ENCODE assay signal across 25 cellular contexts in the genomic region with DNA sequence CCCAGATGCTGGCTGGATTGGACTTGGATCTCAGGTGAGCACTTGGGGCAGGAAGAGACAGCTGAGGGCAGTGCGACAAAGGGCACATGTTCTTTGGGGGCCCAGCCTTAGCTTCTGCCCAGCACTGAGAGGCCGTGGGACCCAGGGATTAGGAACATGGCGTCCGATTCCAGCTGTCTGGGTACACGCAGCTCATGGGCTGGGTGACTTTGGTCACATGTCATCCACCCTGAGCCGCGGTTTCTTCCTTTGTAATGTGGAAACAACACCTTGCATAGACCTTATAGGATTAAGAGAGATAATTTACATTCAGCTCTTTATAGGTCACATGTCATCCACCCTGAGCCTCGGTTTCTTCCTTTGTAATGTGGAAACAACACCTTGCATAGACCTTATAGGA. TPM values are rescaled to one million over a fixed set of nuclear protein-coding genes. Genes with fewer than 3 reads are reported as not detected.
A peak's percentile ranks its signal among the peaks of the same experiment; 100 is the strongest.
DNase-seq lines count a peak whose midpoint lies in the region; ATAC-seq, FAIRE-seq and TF ChIP-seq lines count a peak whose summit lies in the region.
"Had no signal": no experiment of that assay in that cellular context is flagged by ENCODE, and none has a peak within 500 bp of the region (broad histone marks: within the 10 kb centered on the region; RNA-seq: fewer than 3 reads in every experiment).

No MANE protein-coding gene starts in this region.

- intact Hi-C loops in mucosa of descending colon (cut with DNase I, micrococcal nuclease) = no loop called here

- H3K27ac ChIP-seq in WERI-Rb-1 = no peak overlapping the region

- H3K36me3 ChIP-seq in WERI-Rb-1 (no peaks in the 10 kb centered on the region), mucosa of descending colon (ENCODE audit: low read depth) (no peaks in the 10 kb centered on the region)
- H3K36me3 ChIP-seq: BE2C had no signal

- H3K9me3 ChIP-seq in WERI-Rb-1 (ENCODE audit: severe bottlenecking) (no peaks in the 10 kb centered on the region), mucosa of descending colon (no peaks in the 10 kb centered on the region)
- H3K9me3 ChIP-seq: BE2C had no signal

- TF ChIP-seq CTCF in WERI-Rb-1 (IDR thresholded peaks at IDR 0.05; ENCODE audit: low read depth, low read length) = no peak
- TF ChIP-seq CTCF in mucosa of descending colon (IDR thresholded peaks at IDR 0.05) = no peak

- H3K4me1 ChIP-seq in mucosa of descending colon (ENCODE audit: low read depth) = no peaks in the 10 kb centered on the region

- H3K27me3 ChIP-seq in WERI-Rb-1 (ENCODE audit: insufficient read depth, low read depth, severe bottlenecking) = no peaks in the 10 kb centered on the region
- H3K27me3 ChIP-seq: BE2C had no signal

- ATAC-seq in mucosa of descending colon = peak; percentile 30
- no peak for ATAC-seq in GM19328 (IDR thresholded peaks at IDR 0.05; ENCODE audit: unreplicated experiment)
- ATAC-seq: GM12878, GM23338, HCT116 had no signal

- FAIRE-seq in urothelium cell line (lab: Jason Lieb, UNC) = peak; percentile 96
- FAIRE-seq: A204.1, GM12878, H54, HTR-8/SVneo had no signal

- no peak overlapping the region for H3K4me3 ChIP-seq in WERI-Rb-1 (ENCODE audit: low read depth, low read length)
- no peak overlapping the region for H3K4me3 ChIP-seq in mucosa of descending colon
- H3K4me3 ChIP-seq: GM12878, GM23338 had no signal

- DNase-seq in NCI-H82 (lab: John Stamatoyannopoulos, UW) = peak; percentile 95
- peak; percentile 56 for DNase-seq in WERI-Rb-1
- DNase-seq in mucosa of descending colon = no peak
- DNase-seq in urothelium cell line (ENCODE audit: low spot score) = no peak
- no peak for DNase-seq in nucleus accumbens (lab: John Stamatoyannopoulos, UW)
- DNase-seq in HuH-7 (ENCODE audit: low spot score) = no peak
- DNase-seq: ACHN; BE2C; C1 segment of cervical spinal cord; CD4-positive, CD25-positive, alpha-beta regulatory T cell; CD8-positive, alpha-beta memory T cell; COR-L47; DMS 273 treated with DMSO at 0.1 percent for 48 hours; DMS53; DND-41; EL; HFFc6 had no signal

RNA-seq across cellular contexts. Expression of a gene that starts 39.8 kb away (rescaled TPM):
- total RNA-seq in mucosa of descending colon = under 1 TPM; 0.03 to 0.17 (median 0.12) TPM
- total RNA-seq: G401 had no signal

Comparison
In these comparisons a context has a peak if more than half of its experiments do, and no peak if none do; other contexts are left out.
1. DNase-seq: peak in NCI-H82 (single experiment) and WERI-Rb-1 (single experiment); none in mucosa of descending colon (0 of 3), urothelium cell line (single experiment), nucleus accumbens (0 of 56) and HuH-7 (single experiment).